Comparison of ENCODE assay signal across 15 cellular contexts in the genomic region with DNA sequence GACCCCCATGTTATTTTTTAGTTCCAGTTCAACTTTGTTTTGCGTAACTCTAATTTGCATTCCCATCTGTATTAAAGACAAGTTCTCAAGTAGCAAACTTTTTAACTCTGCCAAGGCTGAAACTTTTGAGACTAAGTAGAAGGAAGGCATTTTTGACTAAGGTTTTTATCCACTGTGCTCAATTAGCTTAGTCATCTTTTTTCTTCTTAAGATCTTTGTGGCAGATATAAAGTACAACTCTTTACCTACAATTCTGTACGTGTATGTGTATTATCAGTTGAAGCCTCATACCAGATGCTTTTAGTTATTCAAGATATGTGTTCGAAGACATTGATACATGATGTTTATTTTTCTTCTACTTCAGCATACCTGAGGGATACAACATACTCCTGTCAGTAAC. TPM values are rescaled to one million over a fixed set of nuclear protein-coding genes. Genes with fewer than 3 reads are reported as not detected.
DNase-seq lines count a peak whose midpoint lies in the region; ATAC-seq and TF ChIP-seq lines count a peak whose summit lies in the region.
"Had no signal": no experiment of that assay in that cellular context is flagged by ENCODE, and none has a peak within 500 bp of the region (broad histone marks: within the 10 kb centered on the region; RNA-seq: fewer than 3 reads in every experiment).

No MANE protein-coding gene starts in this region.

- H3K79me2 ChIP-seq in mammary epithelial cell (ENCODE audit: insufficient read depth, low read length) (no peaks in the 10 kb centered on the region), OCI-LY3 (ENCODE audit: low read length) (no peaks in the 10 kb centered on the region)

- no peak overlapping the region for H2AFZ ChIP-seq in mammary epithelial cell (ENCODE audit: low read depth, low read length)
- no peak overlapping the region for H2AFZ ChIP-seq in OCI-LY3 (ENCODE audit: low read depth, low read length)

- H3K9me3 ChIP-seq in mammary epithelial cell (replicated peaks; ENCODE audit: insufficient read depth, low read length) (no peaks in the 10 kb centered on the region), OCI-LY3 (ENCODE audit: insufficient read depth, low read length) (no peaks in the 10 kb centered on the region), Peyer's patch (no peaks in the 10 kb centered on the region)
- H3K9me3 ChIP-seq: BLaER1 had no signal

- H4K20me1 ChIP-seq in mammary epithelial cell (ENCODE audit: insufficient read depth, low read length) (no peaks in the 10 kb centered on the region), OCI-LY3 (ENCODE audit: insufficient read depth, low read length) (no peaks in the 10 kb centered on the region)

- H3K4me3 Mint-ChIP-seq in MCF 10A (ENCODE audit: unreplicated experiment), result no peak overlapping the region
- no peak overlapping the region for H3K4me3 Mint-ChIP-seq in brain
- no peak overlapping the region for H3K4me3 Mint-ChIP-seq in type B pancreatic cell

- no peak for ATAC-seq in GM21825 (IDR thresholded peaks at IDR 0.05; ENCODE audit: unreplicated experiment)
- ATAC-seq: HCT116 had no signal

- dilution Hi-C loops in mammary epithelial cell (cut with HindIII; ENCODE audit: low sequenced_read_pairs), result no loop called here

- TF ChIP-seq CTCF in MCF 10A (IDR thresholded peaks at IDR 0.05; ENCODE audit: unreplicated experiment) (no peak), mammary epithelial cell (conservative IDR thresholded peaks at IDR 0.05 in 1 of 2, IDR thresholded peaks at IDR 0.05 in 1 of 2; ENCODE audit: extremely low read depth in 1 of 2, insufficient read depth in 1 of 2, low read depth in 1 of 2, low read length in 2 of 2) (no peak), OCI-LY3 (IDR thresholded peaks at IDR 0.05; ENCODE audit: low read depth, low read length) (no peak), brain (conservative IDR thresholded peaks at IDR 0.05) (no peak), type B pancreatic cell (conservative IDR thresholded peaks at IDR 0.05) (no peak), Peyer's patch (IDR thresholded peaks at IDR 0.05) (no peak)

- no peak overlapping the region for H3K4me2 ChIP-seq in mammary epithelial cell (ENCODE audit: insufficient read depth, low read depth, low read length)
- H3K4me2 ChIP-seq in OCI-LY3 (ENCODE audit: low read length), result 0 out of 2 replicates have a peak overlapping the region, but pooled peaks have one; percentile 6
- H3K4me2 ChIP-seq: BLaER1 had no signal

- H3K4me1 ChIP-seq in mammary epithelial cell (ENCODE audit: insufficient read depth, low read length), result no peaks in the 10 kb centered on the region
- H3K4me1 ChIP-seq in OCI-LY3 (ENCODE audit: low read length), result peaks cover 6% of the 10 kb centered on the region
- no peaks in the 10 kb centered on the region for H3K4me1 ChIP-seq in Peyer's patch
- H3K4me1 ChIP-seq: BLaER1 had no signal

- H3K4me3 ChIP-seq in mammary epithelial cell (replicated peaks in 1 of 3; ENCODE audit: insufficient read depth in 1 of 3, low read depth in 2 of 3, low read length in 3 of 3) (no peak overlapping the region), OCI-LY3 (ENCODE audit: low read length) (no peak overlapping the region), Peyer's patch (no peak overlapping the region)
- H3K4me3 ChIP-seq: BLaER1 had no signal

- in situ Hi-C loops in mammary epithelial cell (cut with MboI; ENCODE audit: low sequenced_read_pairs in 2 of 2), result no loop called here

- intact Hi-C loops in MCF 10A (cut with micrococcal nuclease) (no loop called here), mammary epithelial cell (cut with micrococcal nuclease) (no loop called here)

- POLR2A ChIA-PET in MCF 10A (lab: Yijun Ruan, JAX), result interaction anchor here (1.3 kb wide), 1 partner anchor 40 kb away, joined by 3 read pairs; no protein-coding TSS in a partner anchor

- H3K9ac ChIP-seq in mammary epithelial cell (ENCODE audit: insufficient read depth, low read length) (no peak overlapping the region), OCI-LY3 (ENCODE audit: low read length) (no peak overlapping the region)
- H3K9ac ChIP-seq: BLaER1 had no signal

- no peaks in the 10 kb centered on the region for H3K4me1 Mint-ChIP-seq in MCF 10A (ENCODE audit: insufficient read depth, unreplicated experiment)
- H3K4me1 Mint-ChIP-seq in brain, result peaks cover 15% of the 10 kb centered on the region
- no peaks in the 10 kb centered on the region for H3K4me1 Mint-ChIP-seq in type B pancreatic cell (ENCODE audit: unreplicated experiment)

- H3K27ac Mint-ChIP-seq in MCF 10A (ENCODE audit: low read depth, unreplicated experiment) (peak overlapping the region; percentile 12), brain (peak overlapping the region in 3 of 5 experiments; percentile 30 to 56 (median 46)), type B pancreatic cell (peak overlapping the region; percentile 73)
- H3K27ac Mint-ChIP-seq: IgD-negative memory B cell had no signal

- CTCF ChIA-PET in MCF 10A (lab: Yijun Ruan, JAX), result no interaction called here
- CTCF ChIA-PET in mammary epithelial cell (lab: Charles Lee; ENCODE audit: low non-redundant PET), result no interaction called here

- H3K27ac ChIP-seq in mammary epithelial cell (ENCODE audit: insufficient read depth, low read depth, low read length) (no peak overlapping the region), OCI-LY3 (ENCODE audit: low read length) (peak overlapping the region; percentile 27), Peyer's patch (no peak overlapping the region)
- H3K27ac ChIP-seq: BLaER1 had no signal

- no peak for DNase-seq in MCF 10A (ENCODE audit: unreplicated experiment)
- no peak for DNase-seq in mammary epithelial cell
- DNase-seq in type B pancreatic cell (ENCODE audit: extremely low spot score, unreplicated experiment), result no peak
- DNase-seq in Peyer's patch, result no peak
- DNase-seq: EL, NCI-H1436, NCI-H2081, NCI-H510A treated with DMSO at 0.1 percent for 48 hours, RPMI8226 had no signal

- H3K36me3 ChIP-seq in mammary epithelial cell (ENCODE audit: insufficient read depth, low read length) (peaks cover 27% of the 10 kb centered on the region), OCI-LY3 (replicated peaks; ENCODE audit: low read depth, low read length) (peaks cover 49% of the 10 kb centered on the region), Peyer's patch (peaks cover 0 to 72% (median 0%) of the 10 kb centered on the region in 3 donors)

- H3K27me3 ChIP-seq in mammary epithelial cell (ENCODE audit: insufficient read depth, low read length) (no peaks in the 10 kb centered on the region), OCI-LY3 (ENCODE audit: low read depth, low read length) (no peaks in the 10 kb centered on the region), Peyer's patch (no peaks in the 10 kb centered on the region)
- H3K27me3 ChIP-seq: BLaER1 had no signal

- H3K36me3 Mint-ChIP-seq in MCF 10A (ENCODE audit: insufficient read depth, unreplicated experiment), result peaks cover 79% of the 10 kb centered on the region
- peaks cover 87% of the 10 kb centered on the region for H3K36me3 Mint-ChIP-seq in brain
- H3K36me3 Mint-ChIP-seq in type B pancreatic cell, result peaks cover 40% of the 10 kb centered on the region

- BruUV-seq in MCF 10A (replicated peaks; lab: Mats Ljungman, UMichigan) (no TSS peak), mammary epithelial cell (replicated peaks; lab: Mats Ljungman, UMichigan) (no TSS peak)

- no peaks in the 10 kb centered on the region for H3K27me3 Mint-ChIP-seq in MCF 10A (ENCODE audit: insufficient read depth, unreplicated experiment)
- H3K27me3 Mint-ChIP-seq in brain, result no peaks in the 10 kb centered on the region
- H3K27me3 Mint-ChIP-seq in type B pancreatic cell, result no peaks in the 10 kb centered on the region
- H3K27me3 Mint-ChIP-seq: IgD-negative memory B cell had no signal

- WGBS in mammary epithelial cell (ENCODE audit: low coverage, missing lambda C conversion rate), result 98% methylated on average over 3 of the region's 3 CpGs

- TF ChIP-seq POLR2A in Peyer's patch (IDR thresholded peaks at IDR 0.05), result no peak

- H3K9me3 Mint-ChIP-seq in MCF 10A (ENCODE audit: unreplicated experiment) (no peaks in the 10 kb centered on the region), brain (no peaks in the 10 kb centered on the region), type B pancreatic cell (no peaks in the 10 kb centered on the region)
- H3K9me3 Mint-ChIP-seq: IgD-negative memory B cell had no signal

RNA-seq across cellular contexts. Expression of a gene that starts 41.6 kb away (rescaled TPM):
- 54.6 and 71.3 TPM in 2 replicates for total RNA-seq in MCF 10A (2022)
- total RNA-seq in mammary epithelial cell, result 10 to 100 TPM; 42.3 to 75.5 TPM
- polyA plus RNA-seq in mammary epithelial cell, result 29.3 TPM
- polyA minus RNA-seq in mammary epithelial cell, result 32.7 TPM
- polyA plus RNA-seq in brain (ENCODE audit: insufficient read depth, low read depth, low replicate concordance), result 16.0 TPM
- 78.5 and 89.6 TPM in 2 replicates for total RNA-seq in type B pancreatic cell (ENCODE audit: low replicate concordance)
- 10 to 100 TPM; 27.9 to 97.4 (median 54.6) TPM for total RNA-seq in Peyer's patch

RNA-seq across cellular contexts. Expression of a gene that starts 53.8 kb away (rescaled TPM):
- 8.4 and 13.5 TPM in 2 replicates for total RNA-seq in MCF 10A (2022)
- total RNA-seq in mammary epithelial cell, result 1 to 10 TPM; 8.7 to 9.0 TPM
- polyA plus RNA-seq in mammary epithelial cell, result 11.0 TPM
- 0.98 TPM for polyA minus RNA-seq in mammary epithelial cell
- 18.7 TPM for polyA plus RNA-seq in brain (ENCODE audit: insufficient read depth, low read depth, low replicate concordance)
- 23.1 and 26.4 TPM in 2 replicates for total RNA-seq in type B pancreatic cell (ENCODE audit: low replicate concordance)
- total RNA-seq in Peyer's patch, result 10 to 100 TPM in 2 of 4 donors, 1 to 10 TPM in 2; 7.0 to 23.1 (median 9.0) TPM

Comparison
In these comparisons a context has a peak if more than half of its experiments do, and no peak if none do; other contexts are left out.
1. H3K27ac Mint-ChIP-seq: peak in every context shown above with its lines; median percentile 73 in type B pancreatic cell; 46 in brain; 12 in MCF 10A.